31 cellular contexts compared by ENCODE assay signal in genomic region chr22:44646668-44647067, GRCh38.
"Had no signal": no experiment of that assay in that cellular context is flagged by ENCODE, and none has a peak within 500 bp of the region (broad histone marks: within the 10 kb centered on the region; RNA-seq: fewer than 3 reads in every experiment).

No MANE protein-coding gene starts in this region.

- H3K4me3 ChIP-seq: adrenal gland, body of pancreas, colonic mucosa, gastrocnemius medialis, ovary, prostate gland, sigmoid colon, thoracic aorta, vagina had no signal

- H3K4me1 Mint-ChIP-seq: activated naive CD8-positive, alpha-beta T cell treated with anti-CD3 and anti-CD28 coated beads for 36 hours; naive B cell; stimulated activated effector memory CD8-positive, alpha-beta T cell treated with anti-CD3 and anti-CD28 coated beads, Interleukin-12 subunit alpha, Interleukin-12 subunit beta, amount 100 ng/mL, for 72 hours had no signal

- H3K9me3 Mint-ChIP-seq: activated naive CD4-positive, alpha-beta T cell treated with anti-CD3 and anti-CD28 coated beads for 36 hours; activated naive CD8-positive, alpha-beta T cell treated with anti-CD3 and anti-CD28 coated beads for 36 hours; activated T-helper 1 cell treated with anti-CD3 and anti-CD28 coated beads, Interleukin-12 subunit alpha, Interleukin-12 subunit beta, Interleukin-2, Interleukin-4 antibody, amounts not matched to agents 30 ng/mL and 10 ng/mL and 1 ng/mL, durations not matched to agents 14 hours and 24 hours and 36 hours; mesothelial cell of epicardium; naive B cell; stimulated activated effector memory CD8-positive, alpha-beta T cell treated with anti-CD3 and anti-CD28 coated beads, Interleukin-12 subunit alpha, Interleukin-12 subunit beta, amount 100 ng/mL, for 72 hours; stimulated activated naive CD8-positive, alpha-beta T cell treated with anti-CD3 and anti-CD28 coated beads, Interleukin-15, Interleukin-2, amounts not matched to agents 100 ng/mL and 50 ng/mL, for 24 hours; type B pancreatic cell had no signal

- DNase-seq: activated CD4-positive, alpha-beta T cell treated with anti-CD3 and anti-CD28 coated beads for 48 hours; activated CD4-positive, alpha-beta T cell treated with anti-CD3 and anti-CD28 coated beads, Interleukin-2, amount 50 U/mL, for 48 hours; activated CD8-positive, alpha-beta memory T cell treated with anti-CD3 and anti-CD28 coated beads for 24 hours; activated effector memory CD4-positive, alpha-beta T cell treated with anti-CD3 and anti-CD28 coated beads, Interleukin-2, amount 50 U/mL, for 16 hours; activated naive CD4-positive, alpha-beta T cell treated with anti-CD3 and anti-CD28 coated beads for 36 hours; activated naive CD8-positive, alpha-beta T cell treated with anti-CD3 and anti-CD28 coated beads for 36 hours; activated T-cell treated with anti-CD3 and anti-CD28 coated beads, Interleukin-2, amount 50 U/mL, for 1 hour; adrenal gland; aorta; body of pancreas; cerebellar nuclear complex; colonic mucosa; effector CD8-positive, alpha-beta T cell; gastrocnemius medialis; glutamatergic neuron; left colon; naive B cell; ovary; retina; sigmoid colon; small intestine; stimulated activated CD4-positive, alpha-beta T cell treated with anti-CD3 and anti-CD28 coated beads, Interleukin-4, amount 100 ng/mL, for 24 hours had no signal

- H3K27ac Mint-ChIP-seq: activated naive CD4-positive, alpha-beta T cell treated with anti-CD3 and anti-CD28 coated beads for 36 hours; activated naive CD8-positive, alpha-beta T cell treated with anti-CD3 and anti-CD28 coated beads for 36 hours; activated T-helper 1 cell treated with anti-CD3 and anti-CD28 coated beads, Interleukin-12 subunit alpha, Interleukin-12 subunit beta, Interleukin-2, Interleukin-4 antibody, amounts not matched to agents 30 ng/mL and 10 ng/mL and 1 ng/mL, durations not matched to agents 14 hours and 24 hours and 36 hours; mesothelial cell of epicardium; naive B cell; stimulated activated effector memory CD8-positive, alpha-beta T cell treated with anti-CD3 and anti-CD28 coated beads, Interleukin-12 subunit alpha, Interleukin-12 subunit beta, amount 100 ng/mL, for 72 hours; stimulated activated naive CD8-positive, alpha-beta T cell treated with anti-CD3 and anti-CD28 coated beads, Interleukin-15, Interleukin-2, amounts not matched to agents 100 ng/mL and 50 ng/mL, for 24 hours; type B pancreatic cell had no signal

- H3K9me3 ChIP-seq: adrenal gland, body of pancreas, colonic mucosa, gastrocnemius medialis, ovary, prostate gland, sigmoid colon, thoracic aorta, vagina had no signal

- H3K27me3 ChIP-seq: adrenal gland, body of pancreas, colonic mucosa, gastrocnemius medialis, ovary, vagina had no signal

- H3K4me1 ChIP-seq: body of pancreas, colonic mucosa, prostate gland had no signal

- H3K27me3 Mint-ChIP-seq: activated naive CD8-positive, alpha-beta T cell treated with anti-CD3 and anti-CD28 coated beads for 36 hours; stimulated activated naive CD8-positive, alpha-beta T cell treated with anti-CD3 and anti-CD28 coated beads, Interleukin-15, Interleukin-2, amounts not matched to agents 100 ng/mL and 50 ng/mL, for 24 hours; type B pancreatic cell had no signal

- ATAC-seq: activated CD4-positive, CD25-positive, alpha-beta regulatory T cell treated with anti-CD3 and anti-CD28 coated beads, Interleukin-2, amount 50 U/mL, for 24 hours; body of pancreas; left colon; stimulated activated effector memory CD8-positive, alpha-beta T cell treated with anti-CD3 and anti-CD28 coated beads, Interleukin-12 subunit alpha, Interleukin-12 subunit beta, amount 100 ng/mL, for 72 hours had no signal

- H3K36me3 Mint-ChIP-seq: activated naive CD8-positive, alpha-beta T cell treated with anti-CD3 and anti-CD28 coated beads for 36 hours; mesothelial cell of epicardium; naive B cell; stimulated activated effector memory CD8-positive, alpha-beta T cell treated with anti-CD3 and anti-CD28 coated beads, Interleukin-12 subunit alpha, Interleukin-12 subunit beta, amount 100 ng/mL, for 72 hours; type B pancreatic cell had no signal

- H3K36me3 ChIP-seq: adrenal gland, colonic mucosa, gastrocnemius medialis, ovary, prostate gland, sigmoid colon, thoracic aorta, vagina had no signal

- H3K4me3 Mint-ChIP-seq: activated naive CD4-positive, alpha-beta T cell treated with anti-CD3 and anti-CD28 coated beads for 36 hours; activated naive CD8-positive, alpha-beta T cell treated with anti-CD3 and anti-CD28 coated beads for 36 hours; activated T-helper 1 cell treated with anti-CD3 and anti-CD28 coated beads, Interleukin-12 subunit alpha, Interleukin-12 subunit beta, Interleukin-2, Interleukin-4 antibody, amounts not matched to agents 30 ng/mL and 10 ng/mL and 1 ng/mL, durations not matched to agents 14 hours and 24 hours and 36 hours; mesothelial cell of epicardium; naive B cell; stimulated activated effector memory CD8-positive, alpha-beta T cell treated with anti-CD3 and anti-CD28 coated beads, Interleukin-12 subunit alpha, Interleukin-12 subunit beta, amount 100 ng/mL, for 72 hours; stimulated activated naive CD8-positive, alpha-beta T cell treated with anti-CD3 and anti-CD28 coated beads, Interleukin-15, Interleukin-2, amounts not matched to agents 100 ng/mL and 50 ng/mL, for 24 hours; type B pancreatic cell had no signal

- H3K27ac ChIP-seq: adrenal gland, body of pancreas, colonic mucosa, gastrocnemius medialis, ovary, prostate gland, sigmoid colon, thoracic aorta, vagina had no signal
